In genomic region chr15:69160976-69161877, GRCh38 we compare ENCODE assay signal across 8 cellular contexts. TPM values are rescaled to one million over a fixed set of nuclear protein-coding genes. Genes with fewer than 3 reads are reported as not detected.
DNase-seq lines count a peak whose midpoint lies in the region; ATAC-seq lines count a peak whose summit lies in the region.

No MANE protein-coding gene starts in this region.

- H3K4me1 ChIP-seq in esophagus (ENCODE audit: control insufficient read depth in 2 of 2, insufficient read depth in 2 of 2, low read length in 1 of 2): peaks cover 0 to 3% of the 10 kb centered on the region in 2 donors

- no peaks in the 10 kb centered on the region for H3K27me3 ChIP-seq in esophagus (ENCODE audit: control insufficient read depth in 1 of 2, insufficient read depth in 2 of 2, low read length in 2 of 2)

- DNase-seq in NCI-H1436 (lab: John Stamatoyannopoulos, UW): peak; percentile 35
- no peak for DNase-seq in NCI-H1436 treated with DMSO at 0.1 percent for 48 hours (lab: John Stamatoyannopoulos, UW)
- peak; percentile 43 for DNase-seq in NCI-H2227 treated with DMSO at 0.1 percent for 48 hours (lab: John Stamatoyannopoulos, UW)
- DNase-seq in activated T-cell treated with anti-CD3 and anti-CD28 coated beads for 48 hours (ENCODE audit: low read depth): peak; percentile 12
- DNase-seq in mucosa of gallbladder (ENCODE audit: low spot score): peak; percentile 31
- peak; percentile 78 for DNase-seq in superior temporal gyrus (ENCODE audit: extremely low spot score)

- H3K9me3 ChIP-seq in esophagus (ENCODE audit: control insufficient read depth in 2 of 2, insufficient read depth in 1 of 2, low read depth in 1 of 2, low read length in 1 of 2): no peaks in the 10 kb centered on the region

- peak overlapping the region; percentile 82 to 84 for H3K4me3 ChIP-seq in esophagus (ENCODE audit: low read depth in 1 of 2, low read length in 2 of 2)

- WGBS in esophagus, 2 donors: 1% methylated on average over 57 of the region's 57 CpGs

- no peak for ATAC-seq in GM18511 (IDR thresholded peaks at IDR 0.05; ENCODE audit: unreplicated experiment)

- H3K36me3 ChIP-seq in esophagus (ENCODE audit: control insufficient read depth in 2 of 2, insufficient read depth in 2 of 2, low read length in 1 of 2): no peaks in the 10 kb centered on the region

- H3K27ac ChIP-seq in esophagus (ENCODE audit: low read depth in 2 of 2, low read length in 1 of 2): peak overlapping the region; percentile 82 to 86

RNA-seq across cellular contexts. Expression of gene GLCE, which starts 0.8 kb away (rescaled TPM):
- polyA plus RNA-seq in esophagus: 10 to 100 TPM in 1 of 2 donors, 1 to 10 TPM in 1; 9.9 to 13.0 TPM
- total RNA-seq in mucosa of gallbladder: 21.8 TPM
